ENCODE assay signal across 9 cellular contexts in the genomic region with DNA sequence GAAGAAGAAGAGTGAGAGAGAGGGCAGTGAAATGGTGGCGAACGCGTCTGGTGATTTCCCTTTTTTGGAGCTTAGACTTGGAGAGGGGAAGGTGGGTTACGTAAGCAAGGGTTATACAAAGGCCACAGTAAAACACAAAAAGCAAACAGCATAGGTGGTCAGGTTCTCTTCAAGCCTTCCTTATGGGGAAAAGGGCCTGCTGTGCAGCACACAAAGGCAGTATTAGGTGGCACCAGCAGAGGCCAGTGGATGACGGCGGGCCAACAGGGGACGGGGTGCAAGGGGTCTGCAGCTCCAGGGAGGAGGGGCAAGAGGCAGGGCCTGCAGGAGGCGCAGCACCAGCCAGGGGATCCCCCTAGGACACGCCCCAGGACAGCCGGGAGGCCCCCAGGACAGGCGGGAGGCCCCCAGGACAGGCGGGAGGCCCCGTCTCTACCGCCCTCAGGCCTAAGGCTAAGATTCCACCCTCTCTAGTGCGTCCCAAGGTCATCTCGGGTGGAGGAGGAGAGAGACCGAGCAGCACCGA. TPM values are rescaled to one million over a fixed set of nuclear protein-coding genes. Genes with fewer than 3 reads are reported as not detected.
DNase-seq lines count a peak whose midpoint lies in the region.
"Had no signal": no experiment of that assay in that cellular context is flagged by ENCODE, and none has a peak within 500 bp of the region (broad histone marks: within the 10 kb centered on the region; RNA-seq: fewer than 3 reads in every experiment).

No MANE protein-coding gene starts in this region.

- H3K27me3 ChIP-seq in ectodermal cell (ENCODE audit: control insufficient read depth, insufficient read depth, low read length, poor library complexity, severe bottlenecking) (peaks cover 54% of the 10 kb centered on the region), mucosa of rectum (ENCODE audit: control insufficient read depth in 2 of 2, insufficient read depth in 2 of 2, low read length in 2 of 2) (peaks cover 11 to 18% of the 10 kb centered on the region in 2 donors)

- H3K36me3 ChIP-seq in ectodermal cell (ENCODE audit: control insufficient read depth, insufficient read depth, low read length) (no peaks in the 10 kb centered on the region), mucosa of rectum (ENCODE audit: control insufficient read depth in 2 of 2, insufficient read depth in 2 of 2, low read length in 2 of 2) (no peaks in the 10 kb centered on the region)

- no peaks in the 10 kb centered on the region for H3K9me3 ChIP-seq in ectodermal cell (ENCODE audit: control insufficient read depth, low read length)
- no peaks in the 10 kb centered on the region for H3K9me3 ChIP-seq in mucosa of rectum (ENCODE audit: control insufficient read depth in 2 of 2, low read length in 2 of 2)

- H3K4me3 ChIP-seq in ectodermal cell (ENCODE audit: insufficient read depth, low read depth, low read length): peak overlapping the region; percentile 38
- peak overlapping the region; percentile 62 to 67 for H3K4me3 ChIP-seq in mucosa of rectum (ENCODE audit: low read length in 2 of 2)

- peak overlapping the region in 1 of 2 donors; percentile 56 for H3K9ac ChIP-seq in mucosa of rectum (ENCODE audit: low read depth in 1 of 2, low read length in 2 of 2)

- in situ Hi-C loops in KBM-7 (cut with MboI; ENCODE audit: low pct_unique_long_range_greater_than_20kb, low sequenced_read_pairs): no loop called here

- peak; percentile 89 for DNase-seq in SIG-M5 treated with dmso at 0.1 percent for 504 hours (lab: John Stamatoyannopoulos, UW; ENCODE audit: unreplicated experiment)
- no peak for DNase-seq in SIG-M5 (lab: John Stamatoyannopoulos, UW)
- DNase-seq in KBM-7: peak; percentile 32
- no peak for DNase-seq in NCI-H2171 (lab: John Stamatoyannopoulos, UW)
- no peak for DNase-seq in activated CD4-positive, CD25-positive, alpha-beta regulatory T cell (lab: John Stamatoyannopoulos, UW)
- no peak for DNase-seq in SW 1271 (lab: John Stamatoyannopoulos, UW)

- no peak overlapping the region for H3K27ac ChIP-seq in ectodermal cell (ENCODE audit: insufficient read depth, low read depth, low read length, poor library complexity, severe bottlenecking)
- H3K27ac ChIP-seq in mucosa of rectum (ENCODE audit: low read depth in 2 of 2, low read length in 2 of 2): peak overlapping the region in 1 of 2 donors; percentile 32
- H3K27ac ChIP-seq: 22Rv1 had no signal

- H3K4me1 ChIP-seq in ectodermal cell (ENCODE audit: control insufficient read depth, insufficient read depth, low read length) (no peaks in the 10 kb centered on the region), mucosa of rectum (ENCODE audit: control insufficient read depth in 2 of 2, insufficient read depth in 2 of 2, low read length in 2 of 2) (peaks cover 11 to 13% of the 10 kb centered on the region in 2 donors)

- WGBS in ectodermal cell, 2 experiments: 2 to 4% methylated on average over 18 of the region's 18 CpGs

RNA-seq across cellular contexts. Expression of a gene that starts 32.6 kb away (rescaled TPM):
- 37.3 TPM for polyA plus RNA-seq in ectodermal cell (2013, experiment 1 of 4)
- polyA plus RNA-seq in ectodermal cell (2013, experiment 2 of 4): 33.7 TPM
- polyA plus RNA-seq in ectodermal cell (2013, experiment 3 of 4): 26.7 TPM
- 29.1 TPM for polyA plus RNA-seq in ectodermal cell (2013, experiment 4 of 4)

RNA-seq across cellular contexts. Expression of a gene that starts 43.8 kb away (rescaled TPM):
- 1.2 TPM for polyA plus RNA-seq in ectodermal cell (2013, experiment 1 of 4)
- polyA plus RNA-seq in ectodermal cell (2013, experiment 2 of 4): 1.3 TPM
- 1.3 TPM for polyA plus RNA-seq in ectodermal cell (2013, experiment 3 of 4)
- 1.2 TPM for polyA plus RNA-seq in ectodermal cell (2013, experiment 4 of 4)

Comparison
In these comparisons a context has a peak if more than half of its experiments do, and no peak if none do; other contexts are left out.
1. DNase-seq: peak in SIG-M5 treated with dmso at 0.1 percent for 504 hours (single experiment) and KBM-7 (single experiment); none in SIG-M5 (single experiment), NCI-H2171 (single experiment), activated CD4-positive, CD25-positive, alpha-beta regulatory T cell (0 of 4) and SW 1271 (0 of 2).